Comparison of ENCODE assay signal across 1 cellular context in the genomic region with DNA sequence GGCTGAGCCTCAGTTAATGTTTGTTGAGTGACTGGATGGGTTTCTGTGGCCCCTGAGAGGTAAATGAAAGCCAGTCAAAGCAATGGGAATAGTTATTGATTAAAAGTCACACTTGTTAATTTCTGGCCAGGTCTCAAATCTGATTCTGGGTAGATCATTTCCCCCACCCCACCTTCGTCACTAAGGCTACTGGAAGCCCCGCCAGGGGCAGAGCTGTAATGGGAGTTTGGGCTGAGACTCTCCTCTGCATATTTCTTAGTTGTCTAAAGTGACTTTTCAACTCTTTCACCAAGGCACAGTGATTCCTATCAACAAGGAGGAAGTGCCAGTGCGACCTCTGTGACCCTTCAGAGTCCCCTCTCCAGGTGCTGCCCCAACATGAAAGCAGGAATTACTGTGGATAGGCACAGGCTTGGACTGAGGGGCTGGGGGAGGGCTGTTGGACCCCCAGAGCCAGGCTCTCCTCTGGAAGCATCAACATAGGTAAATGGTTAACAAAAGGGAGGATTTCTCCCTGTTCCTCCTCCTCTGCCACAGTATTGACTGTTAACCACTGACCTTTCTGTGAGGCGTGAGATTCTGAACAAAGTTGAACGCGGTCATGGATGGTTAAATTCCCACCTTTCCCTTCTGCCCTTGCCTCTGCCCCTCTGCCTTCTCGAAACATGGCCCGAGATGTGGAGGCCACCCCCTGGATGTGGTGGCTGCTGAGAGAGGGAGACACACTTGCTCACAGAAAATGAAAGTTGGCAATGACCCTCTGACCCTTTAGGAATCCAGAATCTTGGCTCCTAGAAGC.
TF ChIP-seq lines count a peak whose summit lies in the region.

No MANE protein-coding gene starts in this region.

TF ChIP-seq in IMR-90, 13 proteins besides CTCF, POLR2A, EP300 and RAD21:
- TF ChIP-seq MAZ (IDR thresholded peaks at IDR 0.05; ENCODE audit: borderline replicate concordance, low read depth, low read length): no peak
- TF ChIP-seq BHLHE40 (IDR thresholded peaks at IDR 0.05; ENCODE audit: low read depth, low read length): no peak
- TF ChIP-seq CEBPB (IDR thresholded peaks at IDR 0.05; ENCODE audit: low read depth, low read length): no peak
- no peak for TF ChIP-seq FOS (IDR thresholded peaks at IDR 0.05; ENCODE audit: low read depth, low read length)
- TF ChIP-seq SMC3 (IDR thresholded peaks at IDR 0.05; ENCODE audit: low read depth, low read length): no peak
